Comparison of ENCODE assay signal across 8 cellular contexts in the genomic region with DNA sequence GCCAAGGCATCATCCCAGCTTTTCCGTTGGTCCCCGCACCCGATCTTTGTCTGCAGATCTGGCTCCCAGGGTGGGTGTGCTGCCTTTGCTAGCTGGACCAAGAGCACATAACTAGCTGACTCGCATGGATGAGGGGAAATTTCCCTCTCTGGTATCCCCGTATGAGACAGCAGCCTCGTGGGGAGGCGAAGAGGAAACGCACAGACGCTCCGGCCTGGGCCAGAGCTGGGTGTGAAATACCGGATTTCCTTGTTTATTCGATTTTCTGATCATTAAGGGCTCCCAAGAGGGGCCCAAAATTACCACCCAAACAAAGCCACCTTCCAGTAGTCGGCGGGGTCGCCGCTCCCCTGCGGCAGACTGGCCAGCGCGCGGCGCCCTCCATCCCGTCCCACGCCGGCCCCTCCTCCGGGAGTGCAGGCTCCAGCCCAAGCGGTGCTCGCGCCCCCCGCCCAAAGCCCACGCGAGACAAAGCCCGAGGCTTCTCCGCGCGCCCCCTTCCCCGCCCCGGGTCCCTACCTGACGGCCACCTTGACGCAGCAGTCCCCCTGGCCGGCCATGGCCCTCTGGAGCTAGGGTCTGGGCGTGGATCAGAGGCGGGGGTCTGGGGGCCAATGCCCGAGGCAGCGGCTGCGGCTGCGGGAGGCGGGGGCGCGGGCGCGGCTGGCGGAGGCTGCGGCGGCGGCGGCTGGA. TPM values are rescaled to one million over a fixed set of nuclear protein-coding genes. Genes with fewer than 3 reads are reported as not detected.
DNase-seq lines count a peak whose midpoint lies in the region; ATAC-seq and FAIRE-seq lines count a peak whose summit lies in the region.

No MANE protein-coding gene starts in this region.

- H3K4me3 Mint-ChIP-seq in activated T-cell treated with anti-CD3 and anti-CD28 coated beads, Interleukin-2, amount 50 U/mL, for 4 hours, result peak overlapping the region; percentile 96

- no peaks in the 10 kb centered on the region for H3K9me3 Mint-ChIP-seq in activated T-cell treated with anti-CD3 and anti-CD28 coated beads, Interleukin-2, amount 50 U/mL, for 4 hours

- peaks cover 7% of the 10 kb centered on the region for H3K36me3 Mint-ChIP-seq in activated T-cell treated with anti-CD3 and anti-CD28 coated beads, Interleukin-2, amount 50 U/mL, for 4 hours (ENCODE audit: insufficient read depth)

- H3K27me3 Mint-ChIP-seq in activated T-cell treated with anti-CD3 and anti-CD28 coated beads, Interleukin-2, amount 50 U/mL, for 4 hours (ENCODE audit: low read depth), result no peaks in the 10 kb centered on the region

- DNase-seq in COLO668 (lab: John Stamatoyannopoulos, UW; ENCODE audit: unreplicated experiment) (peak; percentile 58), HuH-7.5 (ENCODE audit: low spot score) (peak; percentile 50), germinal center (ENCODE audit: low spot score) (peak; percentile 45), retina (peak; percentile 72), RCC 7860 (ENCODE audit: low spot score) (no peak), NCI-H1694 (lab: John Stamatoyannopoulos, UW) (no peak)
- no peak for DNase-seq in activated T-cell treated with anti-CD3 and anti-CD28 coated beads, Interleukin-2, amount 50 U/mL, for 4 hours

- no peak for FAIRE-seq in RCC 7860 (lab: Jason Lieb, UNC)

- ATAC-seq in activated T-cell treated with anti-CD3 and anti-CD28 coated beads, Interleukin-2, amount 50 U/mL, for 4 hours, result peak; percentile 6 to 13
- ATAC-seq in GM19395 (IDR thresholded peaks at IDR 0.05; ENCODE audit: unreplicated experiment), result no peak

- H3K4me1 Mint-ChIP-seq in activated T-cell treated with anti-CD3 and anti-CD28 coated beads, Interleukin-2, amount 50 U/mL, for 4 hours (ENCODE audit: low read depth), result peaks cover 71% of the 10 kb centered on the region

RNA-seq across cellular contexts. Expression of a gene that starts 0.5 kb away (rescaled TPM):
- 10 to 100 TPM; 24.2 to 36.3 (median 30.3) TPM for total RNA-seq in activated T-cell treated with anti-CD3 and anti-CD28 coated beads, Interleukin-2, amount 50 U/mL, for 4 hours

Comparison
In these comparisons a context has a peak if more than half of its experiments do, and no peak if none do; other contexts are left out.
1. DNase-seq: peak in COLO668 (single experiment), HuH-7.5 (single experiment), germinal center (single experiment) and retina (single experiment); none in activated T-cell treated with anti-CD3 and anti-CD28 coated beads, Interleukin-2, amount 50 U/mL, for 4 hours (single experiment), RCC 7860 (single experiment) and NCI-H1694 (single experiment).